ENCODE assay signal across 10 cellular contexts in the genomic region with DNA sequence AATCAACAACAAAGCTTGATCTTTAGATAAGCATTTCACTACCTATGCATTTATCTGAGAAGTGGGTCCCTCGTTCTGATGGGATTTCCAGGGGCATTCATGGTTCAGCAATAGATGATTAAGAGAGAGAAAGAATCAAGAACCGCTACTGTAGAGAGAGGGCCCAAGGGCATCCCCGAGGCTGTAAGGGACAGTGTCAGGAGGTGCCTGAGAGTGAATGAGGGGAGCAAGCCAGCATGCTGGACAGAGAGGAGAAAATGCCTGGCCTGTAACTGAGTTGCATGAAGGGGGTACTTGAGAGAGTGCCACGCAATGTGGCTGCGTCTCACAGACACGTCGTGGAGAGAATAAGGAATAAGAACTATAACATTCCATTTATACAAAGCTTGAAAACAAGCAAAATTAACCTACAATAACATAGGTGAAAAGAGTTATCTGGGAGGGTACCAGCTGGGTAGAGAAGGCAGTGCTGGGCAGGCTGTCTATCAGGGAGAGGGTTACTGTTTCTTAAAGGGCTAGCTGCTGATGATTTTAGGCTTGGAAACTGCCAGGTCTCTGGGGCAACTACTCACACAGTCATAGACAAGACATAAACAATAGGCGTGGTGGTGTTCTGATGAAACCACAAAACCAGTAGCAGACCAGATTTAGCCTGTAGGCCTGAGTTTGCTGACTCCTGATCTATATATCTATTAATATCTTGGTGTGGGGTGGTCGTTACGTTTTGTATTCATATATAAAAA.
A peak's percentile ranks its signal among the peaks of the same experiment; 100 is the strongest.
DNase-seq lines count a peak whose midpoint lies in the region; ATAC-seq and TF ChIP-seq lines count a peak whose summit lies in the region.
"Had no signal": no experiment of that assay in that cellular context is flagged by ENCODE, and none has a peak within 500 bp of the region (broad histone marks: within the 10 kb centered on the region; RNA-seq: fewer than 3 reads in every experiment).

No MANE protein-coding gene starts in this region.

- no peak overlapping the region for H3K27ac ChIP-seq in CD8-positive, alpha-beta T cell (ENCODE audit: low read depth, low read length)
- H3K27ac ChIP-seq in vagina: no peak overlapping the region
- H3K27ac ChIP-seq: gastrocnemius medialis, VCaP had no signal

- POLR2A ChIA-PET in CD8-positive, alpha-beta T cell (lab: Charles Lee): interaction anchor here (0.7 to 1.4 kb wide), 4 partner anchors 12 to 112 kb away, joined by 4 to 6 read pairs (median 4); no protein-coding TSS in a partner anchor

- peak; percentile 45 for ATAC-seq in CD8-positive, alpha-beta T cell
- peak; percentile 46 for ATAC-seq in HG02870 (IDR thresholded peaks at IDR 0.05; ENCODE audit: unreplicated experiment)
- no peak for ATAC-seq in HG03565 (IDR thresholded peaks at IDR 0.05; ENCODE audit: unreplicated experiment)
- ATAC-seq: gastrocnemius medialis had no signal

- no peak overlapping the region for H3K4me3 ChIP-seq in CD8-positive, alpha-beta T cell (ENCODE audit: low read depth, low read length)
- no peak overlapping the region for H3K4me3 ChIP-seq in vagina
- H3K4me3 ChIP-seq: gastrocnemius medialis had no signal

- H3K4me1 Mint-ChIP-seq in CD8-positive, alpha-beta T cell (ENCODE audit: low read depth): peaks cover 47% of the 10 kb centered on the region
- H3K4me1 Mint-ChIP-seq in activated naive CD4-positive, alpha-beta T cell treated with anti-CD3 and anti-CD28 coated beads, Interleukin-2, amount 10 ng/mL, durations not matched to agents 7 days and 5 days: peaks cover 47% of the 10 kb centered on the region

- no peak for TF ChIP-seq POLR2A in vagina (IDR thresholded peaks at IDR 0.05)

- peak overlapping the region; percentile 66 for H3K27ac Mint-ChIP-seq in CD8-positive, alpha-beta T cell
- H3K27ac Mint-ChIP-seq in activated naive CD4-positive, alpha-beta T cell treated with anti-CD3 and anti-CD28 coated beads, Interleukin-2, amount 10 ng/mL, durations not matched to agents 7 days and 5 days: peak overlapping the region; percentile 69

- H3K27me3 ChIP-seq in CD8-positive, alpha-beta T cell (ENCODE audit: insufficient read depth, low read length): no peaks in the 10 kb centered on the region
- no peaks in the 10 kb centered on the region for H3K27me3 ChIP-seq in vagina
- H3K27me3 ChIP-seq: gastrocnemius medialis had no signal

- no peaks in the 10 kb centered on the region for H3K36me3 ChIP-seq in CD8-positive, alpha-beta T cell (ENCODE audit: insufficient read depth, low read length)
- no peaks in the 10 kb centered on the region for H3K36me3 ChIP-seq in vagina
- H3K36me3 ChIP-seq: gastrocnemius medialis had no signal

- H3K36me3 Mint-ChIP-seq in CD8-positive, alpha-beta T cell: no peaks in the 10 kb centered on the region
- no peaks in the 10 kb centered on the region for H3K36me3 Mint-ChIP-seq in activated naive CD4-positive, alpha-beta T cell treated with anti-CD3 and anti-CD28 coated beads, Interleukin-2, amount 10 ng/mL, durations not matched to agents 7 days and 5 days

- H3K4me1 ChIP-seq in CD8-positive, alpha-beta T cell (ENCODE audit: insufficient read depth, low read length): peaks cover 42% of the 10 kb centered on the region
- H3K4me1 ChIP-seq in vagina: no peaks in the 10 kb centered on the region
- H3K4me1 ChIP-seq: gastrocnemius medialis had no signal

- H3K27me3 Mint-ChIP-seq in CD8-positive, alpha-beta T cell (ENCODE audit: low read depth): no peaks in the 10 kb centered on the region
- no peaks in the 10 kb centered on the region for H3K27me3 Mint-ChIP-seq in activated naive CD4-positive, alpha-beta T cell treated with anti-CD3 and anti-CD28 coated beads, Interleukin-2, amount 10 ng/mL, durations not matched to agents 7 days and 5 days

- peak in 3 of 7 experiments; percentile 20 to 29 (median 28) for DNase-seq in CD8-positive, alpha-beta T cell
- DNase-seq in activated naive CD4-positive, alpha-beta T cell treated with anti-CD3 and anti-CD28 coated beads, Interleukin-2, amount 10 ng/mL, durations not matched to agents 7 days and 5 days: peak; percentile 51
- DNase-seq in left kidney (ENCODE audit: low read depth, low spot score) (peak; percentile 11), DMS 273 treated with DMSO at 0.1 percent for 48 hours (lab: John Stamatoyannopoulos, UW) (no peak), NCI-H1694 (lab: John Stamatoyannopoulos, UW) (no peak), vagina (ENCODE audit: extremely low spot score in 2 of 2) (no peak)
- DNase-seq: gastrocnemius medialis had no signal

- H3K9me3 Mint-ChIP-seq in CD8-positive, alpha-beta T cell: no peaks in the 10 kb centered on the region
- H3K9me3 Mint-ChIP-seq in activated naive CD4-positive, alpha-beta T cell treated with anti-CD3 and anti-CD28 coated beads, Interleukin-2, amount 10 ng/mL, durations not matched to agents 7 days and 5 days: peaks cover 2% of the 10 kb centered on the region

- no peaks in the 10 kb centered on the region for H3K9me3 ChIP-seq in CD8-positive, alpha-beta T cell (ENCODE audit: low read length)
- H3K9me3 ChIP-seq in vagina: no peaks in the 10 kb centered on the region
- H3K9me3 ChIP-seq: gastrocnemius medialis had no signal

- no peak for TF ChIP-seq CTCF in CD8-positive, alpha-beta T cell (IDR thresholded peaks at IDR 0.05)
- no peak for TF ChIP-seq CTCF in vagina (IDR thresholded peaks at IDR 0.05)

- peak overlapping the region; percentile 20 for H3K4me3 Mint-ChIP-seq in CD8-positive, alpha-beta T cell
- no peak overlapping the region for H3K4me3 Mint-ChIP-seq in activated naive CD4-positive, alpha-beta T cell treated with anti-CD3 and anti-CD28 coated beads, Interleukin-2, amount 10 ng/mL, durations not matched to agents 7 days and 5 days

- CTCF ChIA-PET in CD8-positive, alpha-beta T cell (lab: Charles Lee): interaction anchor here (0.8 to 1.9 kb wide), 5 partner anchors 9 to 157 kb away, joined by 3 to 7 read pairs (median 3); no protein-coding TSS in a partner anchor
- CTCF ChIA-PET in activated naive CD4-positive, alpha-beta T cell treated with anti-CD3 and anti-CD28 coated beads, Interleukin-2, amount 10 ng/mL, durations not matched to agents 7 days and 5 days (lab: Charles Lee): interaction anchor here (1.1 to 1.9 kb wide), 3 partner anchors 20 to 212 kb away, joined by 3 to 8 read pairs (median 5); no protein-coding TSS in a partner anchor

- intact Hi-C loops in CD8-positive, alpha-beta T cell (cut with DNase I, micrococcal nuclease): loop anchor here in 1 of 2 experiments (2.0 to 10.0 kb wide), 2 partner anchors 26 to 90 kb away; no protein-coding TSS in a partner anchor
- intact Hi-C loops in vagina (cut with DNase I): no loop called here

Comparison
In these comparisons a context has a peak if more than half of its experiments do, and no peak if none do; other contexts are left out.
1. DNase-seq: peak in activated naive CD4-positive, alpha-beta T cell treated with anti-CD3 and anti-CD28 coated beads, Interleukin-2, amount 10 ng/mL, durations not matched to agents 7 days and 5 days (single experiment) and left kidney (single experiment); none in DMS 273 treated with DMSO at 0.1 percent for 48 hours (single experiment), NCI-H1694 (single experiment) and vagina (0 of 2).